1 cellular context compared by ENCODE assay signal in genomic region chr12:50785406-50785805, GRCh38.
TF ChIP-seq lines count a peak whose summit lies in the region.

No MANE protein-coding gene starts in this region.

TF ChIP-seq in HepG2, 621 proteins besides CTCF, POLR2A, EP300 and RAD21:
- TF ChIP-seq, protein P1, sequence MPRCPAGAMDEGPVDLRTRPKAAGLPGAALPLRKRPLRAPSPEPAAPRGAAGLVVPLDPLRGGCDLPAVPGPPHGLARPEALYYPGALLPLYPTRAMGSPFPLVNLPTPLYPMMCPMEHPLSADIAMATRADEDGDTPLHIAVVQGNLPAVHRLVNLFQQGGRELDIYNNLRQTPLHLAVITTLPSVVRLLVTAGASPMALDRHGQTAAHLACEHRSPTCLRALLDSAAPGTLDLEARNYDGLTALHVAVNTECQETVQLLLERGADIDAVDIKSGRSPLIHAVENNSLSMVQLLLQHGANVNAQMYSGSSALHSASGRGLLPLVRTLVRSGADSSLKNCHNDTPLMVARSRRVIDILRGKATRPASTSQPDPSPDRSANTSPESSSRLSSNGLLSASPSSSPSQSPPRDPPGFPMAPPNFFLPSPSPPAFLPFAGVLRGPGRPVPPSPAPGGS (CRISPR knock-in tag; IDR thresholded peaks at IDR 0.05): no peak
- no peak for TF ChIP-seq ZNF513 (CRISPR knock-in tag; conservative IDR thresholded peaks at IDR 0.05)
- no peak for TF ChIP-seq AHR (CRISPR knock-in tag; IDR thresholded peaks at IDR 0.05)
- no peak for TF ChIP-seq ZNF101 (CRISPR knock-in tag; IDR thresholded peaks at IDR 0.05; ENCODE audit: borderline replicate concordance, low read depth)
- no peak for TF ChIP-seq KDM4B (CRISPR knock-in tag; IDR thresholded peaks at IDR 0.05)
- TF ChIP-seq HOXD1 (CRISPR knock-in tag; IDR thresholded peaks at IDR 0.05): no peak
- TF ChIP-seq KAT8 (CRISPR knock-in tag; IDR thresholded peaks at IDR 0.05): no peak
- TF ChIP-seq PBX2 (CRISPR knock-in tag; IDR thresholded peaks at IDR 0.05): no peak
- TF ChIP-seq BCL6 (CRISPR knock-in tag; IDR thresholded peaks at IDR 0.05): no peak
- TF ChIP-seq ARID4A (CRISPR knock-in tag; IDR thresholded peaks at IDR 0.05; ENCODE audit: borderline replicate concordance): no peak
- TF ChIP-seq ZNF567 (CRISPR knock-in tag; IDR thresholded peaks at IDR 0.05; ENCODE audit: borderline replicate concordance): no peak
